ENCODE assay signal across 8 cellular contexts in genomic region chr15:75335705-75336355, GRCh38. TPM values are rescaled to one million over a fixed set of nuclear protein-coding genes. Genes with fewer than 3 reads are reported as not detected.
DNase-seq lines count a peak whose midpoint lies in the region; ATAC-seq, FAIRE-seq and TF ChIP-seq lines count a peak whose summit lies in the region.

Gene COMMD4 (plus strand): TSS chr15:75336063. CDS start chr15:75336090, 27 bp downstream.

- H3K4me2 ChIP-seq in DND-41 (ENCODE audit: insufficient read depth, low read length): peak within 1 kb of the TSS; percentile 90

- TF ChIP-seq CTCF in DND-41 (IDR thresholded peaks at IDR 0.05; ENCODE audit: borderline replicate concordance, extremely low read depth, low read length, poor library complexity, severe bottlenecking) (no peak), activated B cell treated with CpG ODN at 0.5 μM for 24 hours (IDR thresholded peaks at IDR 0.05) (no peak)

- H3K4me3 ChIP-seq in DND-41 (ENCODE audit: low read depth in 1 of 2, low read length in 2 of 2) (peak within 1 kb of the TSS; percentile 35 to 63; a peak in 3 of 4 replicates), small intestine (ENCODE audit: low read depth in 1 of 2, low read length in 2 of 2) (peak within 1 kb of the TSS; percentile 63 to 82)

- H3K4me1 ChIP-seq in DND-41 (ENCODE audit: insufficient read depth, low read length): peaks cover 20% of the 10 kb centered on the region
- no peaks in the 10 kb centered on the region for H3K4me1 ChIP-seq in small intestine (ENCODE audit: control insufficient read depth in 2 of 2, insufficient read depth in 1 of 2, low read depth in 1 of 2, low read length in 1 of 2)

- peak within 1 kb of the TSS; percentile 95 for H3K4me3 Mint-ChIP-seq in activated B cell treated with CpG ODN at 0.5 μM for 24 hours

- WGBS in small intestine, 3 donors: 1% methylated on average over 42 of the region's 42 CpGs

- POLR2A ChIA-PET in activated B cell treated with CpG ODN at 0.5 μM for 24 hours (lab: Charles Lee): interaction anchor here (0.8 to 3.4 kb wide), 5 partner anchors 13 to 304 kb away, joined by 3 to 15 read pairs (median 6); partner anchors contain the start of genes IMP3 and MAN2C1

- peak within 1 kb of the TSS; percentile 82 for H2AFZ ChIP-seq in DND-41 (ENCODE audit: low read depth, low read length)

- DNase-seq in DND-41 (peak; percentile 90), NCI-H2227 (lab: John Stamatoyannopoulos, UW; ENCODE audit: unreplicated experiment) (peak; percentile 98), activated B cell treated with CpG ODN at 0.5 μM for 24 hours (peak; percentile 68), caudate nucleus (lab: John Stamatoyannopoulos, UW) (peak; percentile 14 to 96 (median 89)), iPS-NIHi7 (ENCODE audit: extremely low spot score) (peak; percentile 79), small intestine (peak; percentile 95)

- H3K27me3 Mint-ChIP-seq in activated B cell treated with CpG ODN at 0.5 μM for 24 hours: peaks cover 3% of the 10 kb centered on the region

- H3K9ac ChIP-seq in DND-41 (ENCODE audit: low read depth, low read length): peak within 1 kb of the TSS; percentile 70

- peaks cover 8% of the 10 kb centered on the region for H3K36me3 Mint-ChIP-seq in activated B cell treated with CpG ODN at 0.5 μM for 24 hours (ENCODE audit: low read depth)

- H3K27me3 ChIP-seq in DND-41 (ENCODE audit: insufficient read depth, low read length, poor library complexity) (no peaks in the 10 kb centered on the region), small intestine (ENCODE audit: control insufficient read depth in 2 of 2, insufficient read depth in 2 of 2, low read length in 2 of 2) (no peaks in the 10 kb centered on the region)

- CTCF ChIA-PET in activated B cell treated with CpG ODN at 0.5 μM for 24 hours (lab: Charles Lee): no interaction called here

- H3K9me3 ChIP-seq in DND-41 (ENCODE audit: insufficient read depth, low read length, severe bottlenecking): no peaks in the 10 kb centered on the region
- no peaks in the 10 kb centered on the region for H3K9me3 ChIP-seq in small intestine (ENCODE audit: control insufficient read depth, low read depth)

- H4K20me1 ChIP-seq in DND-41 (ENCODE audit: insufficient read depth, low read length): no peaks in the 10 kb centered on the region

- peak; percentile 87 for ATAC-seq in DND-41 (ENCODE audit: insufficient read depth, low read depth)
- peak; percentile 76 for ATAC-seq in HG02642 (IDR thresholded peaks at IDR 0.05; ENCODE audit: poor library complexity, unreplicated experiment)
- peak; percentile 87 for ATAC-seq in activated B cell treated with CpG ODN at 0.5 μM for 24 hours (ENCODE audit: low read depth)
- no peak for ATAC-seq in HG02840 (IDR thresholded peaks at IDR 0.05; ENCODE audit: low FRiP score, unreplicated experiment)

- peak within 1 kb of the TSS; percentile 88 for H3K27ac Mint-ChIP-seq in activated B cell treated with CpG ODN at 0.5 μM for 24 hours

- intact Hi-C loops in activated B cell treated with CpG ODN at 0.5 μM for 24 hours (cut with micrococcal nuclease): loop anchor here (1.0 to 10.0 kb wide), 3 partner anchors 11 to 59 kb away; partner anchors contain the start of genes MAN2C1 and NEIL1

- H3K4me1 Mint-ChIP-seq in activated B cell treated with CpG ODN at 0.5 μM for 24 hours: peaks cover 20% of the 10 kb centered on the region

- peaks cover 13% of the 10 kb centered on the region for H3K79me2 ChIP-seq in DND-41 (ENCODE audit: insufficient read depth, low read length)

- H3K36me3 ChIP-seq in DND-41 (ENCODE audit: insufficient read depth, low read length) (peaks cover 16% of the 10 kb centered on the region), small intestine (ENCODE audit: control insufficient read depth in 2 of 2, insufficient read depth in 2 of 2, low read length in 2 of 2) (no peaks in the 10 kb centered on the region)

- no peaks in the 10 kb centered on the region for H3K9me3 Mint-ChIP-seq in activated B cell treated with CpG ODN at 0.5 μM for 24 hours

- peak within 1 kb of the TSS; percentile 86 for H3K27ac ChIP-seq in DND-41 (ENCODE audit: low read length)
- peak within 1 kb of the TSS; percentile 26 for H3K27ac ChIP-seq in caudate nucleus (ENCODE audit: low read depth, low read length)
- H3K27ac ChIP-seq in small intestine (ENCODE audit: low read depth in 1 of 2, low read length in 1 of 2): peak within 1 kb of the TSS; percentile 14 to 74

- FAIRE-seq in small intestine (lab: Jason Lieb, UNC): no peak

RNA-seq across cellular contexts. Expression of gene COMMD4, which starts in this region (rescaled TPM):
- total RNA-seq in activated B cell treated with CpG ODN at 0.5 μM for 24 hours: 51.8 and 54.7 TPM in 2 replicates
- 100 to 1,000 TPM; 114 to 177 (median 115) TPM for polyA plus RNA-seq in small intestine

Comparison
In these comparisons a context has a peak if more than half of its experiments do, and no peak if none do; other contexts are left out.
1. H3K27ac ChIP-seq: peak in every context shown above with its lines; median percentile 86 in DND-41; 44 in small intestine; 26 in caudate nucleus.